In genomic region chr10:30973737-30974136, GRCh38 we compare ENCODE assay signal across 21 cellular contexts. TPM values are rescaled to one million over a fixed set of nuclear protein-coding genes. Genes with fewer than 3 reads are reported as not detected.
DNase-seq lines count a peak whose midpoint lies in the region; ATAC-seq and TF ChIP-seq lines count a peak whose summit lies in the region.
"Had no signal": no experiment of that assay in that cellular context is flagged by ENCODE, and none has a peak within 500 bp of the region (broad histone marks: within the 10 kb centered on the region; RNA-seq: fewer than 3 reads in every experiment).

No MANE protein-coding gene starts in this region.

- peak overlapping the region; percentile 54 to 70 for H3K27ac ChIP-seq in ascending aorta
- H3K27ac ChIP-seq in suprapubic skin, result peak overlapping the region; percentile 28
- H3K27ac ChIP-seq: brain microvascular endothelial cell, HL-60 had no signal

- ATAC-seq in Right ventricle myocardium superior (ENCODE audit: poor library complexity), result peak; percentile 68
- ATAC-seq in GM21390 (IDR thresholded peaks at IDR 0.05; ENCODE audit: unreplicated experiment), result no peak

- H3K9me3 ChIP-seq in ascending aorta (no peaks in the 10 kb centered on the region), suprapubic skin (no peaks in the 10 kb centered on the region)
- H3K9me3 ChIP-seq: uterus had no signal

- no peaks in the 10 kb centered on the region for H3K36me3 ChIP-seq in ascending aorta
- H3K36me3 ChIP-seq in suprapubic skin, result no peaks in the 10 kb centered on the region
- H3K36me3 ChIP-seq: brain microvascular endothelial cell, uterus had no signal

- no peak for TF ChIP-seq POLR2A in suprapubic skin (IDR thresholded peaks at IDR 0.05)

- intact Hi-C loops in ascending aorta (cut with DNase I) (no loop called here), Right ventricle myocardium superior (cut with DNase I) (no loop called here)

- H3K4me1 ChIP-seq in ascending aorta, result peaks cover 4 to 30% of the 10 kb centered on the region in 2 donors
- H3K4me1 ChIP-seq in suprapubic skin, result peaks cover 10% of the 10 kb centered on the region
- H3K4me1 ChIP-seq: uterus had no signal

- peak overlapping the region in 2 of 3 experiments; percentile 5 to 19 for H3K27ac Mint-ChIP-seq in nephron
- H3K27ac Mint-ChIP-seq in immature natural killer cell, result no peak overlapping the region
- H3K27ac Mint-ChIP-seq: activated CD4-positive, alpha-beta T cell treated with anti-CD3 and anti-CD28 coated beads, Interleukin-2, amount 10 ng/mL, durations not matched to agents 7 days and 5 days; activated naive CD8-positive, alpha-beta T cell treated with anti-CD3 and anti-CD28 coated beads for 36 hours; H9; T-helper 1 cell treated with Interleukin-12 subunit alpha and Interleukin-12 subunit beta and Interleukin-4 antibody, amounts not matched to agents 30 μg/mL and 1 μg/mL, for 36 hours had no signal

- no peaks in the 10 kb centered on the region for H3K27me3 ChIP-seq in ascending aorta
- H3K27me3 ChIP-seq in suprapubic skin, result no peaks in the 10 kb centered on the region
- H3K27me3 ChIP-seq: brain microvascular endothelial cell, uterus had no signal

- DNase-seq in ascending aorta (ENCODE audit: low spot score in 2 of 2) (no peak), Right ventricle myocardium superior (no peak), suprapubic skin (ENCODE audit: low spot score in 2 of 2) (no peak), putamen (ENCODE audit: low spot score) (no peak), immature natural killer cell (no peak), OCI-M1 (lab: John Stamatoyannopoulos, UW) (no peak)
- DNase-seq: activated CD4-positive, alpha-beta T cell treated with anti-CD3 and anti-CD28 coated beads, Interleukin-2, amount 10 ng/mL, durations not matched to agents 7 days and 5 days; activated naive CD8-positive, alpha-beta T cell treated with anti-CD3 and anti-CD28 coated beads for 36 hours; brain microvascular endothelial cell; CD4-positive, CD25-positive, alpha-beta regulatory T cell; cortex of kidney; H9; NCI-H1417; NCI-H2081 treated with DMSO at 0.1 percent for 48 hours; NCI-H510A; NK-92 treated with Interleukin-12 subunit alpha and Interleukin-12 subunit beta, amount 100 ng/mL, for 24 hours; uterus had no signal

- 78% methylated on average over 6 of the region's 6 CpGs for WGBS in suprapubic skin

- H3K4me1 Mint-ChIP-seq in nephron (peaks cover 39% of the 10 kb centered on the region), immature natural killer cell (no peaks in the 10 kb centered on the region)
- H3K4me1 Mint-ChIP-seq: H9 had no signal

- no peak for TF ChIP-seq CTCF in ascending aorta (IDR thresholded peaks at IDR 0.05)
- TF ChIP-seq CTCF in nephron (IDR thresholded peaks at IDR 0.05; ENCODE audit: unreplicated experiment in 3 of 3), result no peak
- no peak for TF ChIP-seq CTCF in suprapubic skin (IDR thresholded peaks at IDR 0.05)

- H3K36me3 Mint-ChIP-seq in nephron (ENCODE audit: low read depth) (no peaks in the 10 kb centered on the region), immature natural killer cell (peaks cover 0 to 7% (median 0%) of the 10 kb centered on the region in 3 donors)
- H3K36me3 Mint-ChIP-seq: activated naive CD8-positive, alpha-beta T cell treated with anti-CD3 and anti-CD28 coated beads for 36 hours had no signal

- no peaks in the 10 kb centered on the region for H3K27me3 Mint-ChIP-seq in nephron (ENCODE audit: low read depth)
- no peaks in the 10 kb centered on the region for H3K27me3 Mint-ChIP-seq in immature natural killer cell (ENCODE audit: low read depth in 3 of 3)
- H3K27me3 Mint-ChIP-seq: activated CD4-positive, alpha-beta T cell treated with anti-CD3 and anti-CD28 coated beads, Interleukin-2, amount 10 ng/mL, durations not matched to agents 7 days and 5 days; activated naive CD8-positive, alpha-beta T cell treated with anti-CD3 and anti-CD28 coated beads for 36 hours; CD4-positive, CD25-positive, alpha-beta regulatory T cell had no signal

- H3K9me3 Mint-ChIP-seq in nephron (no peaks in the 10 kb centered on the region), immature natural killer cell (no peaks in the 10 kb centered on the region)
- H3K9me3 Mint-ChIP-seq: activated CD4-positive, alpha-beta T cell treated with anti-CD3 and anti-CD28 coated beads, Interleukin-2, amount 10 ng/mL, durations not matched to agents 7 days and 5 days; activated naive CD8-positive, alpha-beta T cell treated with anti-CD3 and anti-CD28 coated beads for 36 hours; CD4-positive, CD25-positive, alpha-beta regulatory T cell; H9; T-helper 1 cell treated with Interleukin-12 subunit alpha and Interleukin-12 subunit beta and Interleukin-4 antibody, amounts not matched to agents 30 μg/mL and 1 μg/mL, for 36 hours had no signal

- no peak for TF ChIP-seq EP300 in suprapubic skin (IDR thresholded peaks at IDR 0.05)

- H3K4me3 Mint-ChIP-seq in nephron, result no peak overlapping the region
- no peak overlapping the region for H3K4me3 Mint-ChIP-seq in immature natural killer cell
- H3K4me3 Mint-ChIP-seq: activated CD4-positive, alpha-beta T cell treated with anti-CD3 and anti-CD28 coated beads, Interleukin-2, amount 10 ng/mL, durations not matched to agents 7 days and 5 days; activated naive CD8-positive, alpha-beta T cell treated with anti-CD3 and anti-CD28 coated beads for 36 hours; CD4-positive, CD25-positive, alpha-beta regulatory T cell; H9; T-helper 1 cell treated with Interleukin-12 subunit alpha and Interleukin-12 subunit beta and Interleukin-4 antibody, amounts not matched to agents 30 μg/mL and 1 μg/mL, for 36 hours had no signal

- peak overlapping the region in 1 of 2 donors; percentile 30 for H3K4me3 ChIP-seq in ascending aorta
- H3K4me3 ChIP-seq in suprapubic skin, result no peak overlapping the region
- H3K4me3 ChIP-seq: uterus had no signal

RNA-seq across cellular contexts. Expression of gene ZNF438, which starts 57.9 kb away (rescaled TPM):
- total RNA-seq in ascending aorta, result 1.7 TPM
- total RNA-seq in Right ventricle myocardium superior, result 13.0 TPM
- total RNA-seq in suprapubic skin, result 10 to 100 TPM in 1 of 4 donors, 1 to 10 TPM in 3; 6.1 to 14.1 (median 7.1) TPM
- 1 to 10 TPM; 1.6 to 5.0 (median 3.4) TPM for polyA plus RNA-seq in immature natural killer cell

Comparison
In these comparisons a context has a peak if more than half of its experiments do, and no peak if none do; other contexts are left out.
1. H3K27ac Mint-ChIP-seq: peak in nephron (2 of 3); none in immature natural killer cell (0 of 6).